In genomic region chr3:133578548-133579191, GRCh38 we compare ENCODE assay signal across 8 cellular contexts. TPM values are rescaled to one million over a fixed set of nuclear protein-coding genes. Genes with fewer than 3 reads are reported as not detected.
DNase-seq lines count a peak whose midpoint lies in the region; ATAC-seq, FAIRE-seq and TF ChIP-seq lines count a peak whose summit lies in the region.

No MANE protein-coding gene starts in this region.

- H3K9ac ChIP-seq in BLaER1 treated with 17β-estradiol and CSF1 and Interleukin-3, amounts not matched to agents 10 nM and 100 nM = peak overlapping the region in 2 of 11 experiments; percentile 98 to 99; a peak in 4 of 22 replicates
- peak overlapping the region; percentile 3 for H3K9ac ChIP-seq in astrocyte (ENCODE audit: low read length)

- H3K27me3 ChIP-seq in BLaER1 treated with 17β-estradiol and CSF1 and Interleukin-3, amounts not matched to agents 10 nM and 100 nM = no peaks in the 10 kb centered on the region
- no peaks in the 10 kb centered on the region for H3K27me3 ChIP-seq in HL-60 (ENCODE audit: insufficient read depth, poor library complexity, severe bottlenecking)
- H3K27me3 ChIP-seq in astrocyte (ENCODE audit: insufficient read depth, low read length) = no peaks in the 10 kb centered on the region

- ATAC-seq in HG02884 (IDR thresholded peaks at IDR 0.05; ENCODE audit: unreplicated experiment) (no peak), HG03196 (IDR thresholded peaks at IDR 0.05; ENCODE audit: unreplicated experiment) (no peak)

- H4K20me1 ChIP-seq in BLaER1 treated with 17β-estradiol and CSF1 and Interleukin-3, amounts not matched to agents 10 nM and 100 nM = peaks cover 90 to 96% (median 95%) of the 10 kb centered on the region in 11 experiments
- peaks cover 88% of the 10 kb centered on the region for H4K20me1 ChIP-seq in astrocyte (ENCODE audit: insufficient read depth, low read length)

- TF ChIP-seq CTCF in HL-60 (IDR thresholded peaks at IDR 0.05; ENCODE audit: insufficient read depth, low read length) (peak; percentile 20), astrocyte (IDR thresholded peaks at IDR 0.05; ENCODE audit: insufficient read depth, low read depth, low read length) (peak; percentile 65)

- no peak overlapping the region for H3K27ac ChIP-seq in BLaER1 treated with 17β-estradiol and CSF1 and Interleukin-3, amounts not matched to agents 10 nM and 100 nM
- H3K27ac ChIP-seq in HL-60 (replicated peaks) = no peak overlapping the region
- H3K27ac ChIP-seq in astrocyte (ENCODE audit: low read depth, low read length) = no peak overlapping the region

- peaks cover 27% of the 10 kb centered on the region for H3K4me1 Mint-ChIP-seq in astrocyte (ENCODE audit: low read depth, unreplicated experiment)

- H3K27ac Mint-ChIP-seq in astrocyte (ENCODE audit: unreplicated experiment) = peak overlapping the region; percentile 72

- no peak for FAIRE-seq in astrocyte (lab: Jason Lieb, UNC)

- no peaks in the 10 kb centered on the region for H3K27me3 Mint-ChIP-seq in astrocyte (ENCODE audit: low read depth, unreplicated experiment)

- H3K4me3 Mint-ChIP-seq in astrocyte (ENCODE audit: unreplicated experiment) = peak overlapping the region; percentile 81

- H2AFZ ChIP-seq in astrocyte (ENCODE audit: low read depth, low read length) = no peak overlapping the region

- H3K4me3 ChIP-seq in BLaER1 treated with 17β-estradiol and CSF1 and Interleukin-3, amounts not matched to agents 10 nM and 100 nM = peak overlapping the region in 3 of 10 experiments; percentile 10 to 78 (median 71); a peak in 3 of 20 replicates
- H3K4me3 ChIP-seq in HL-60 (replicated peaks; ENCODE audit: insufficient read depth, low read length) = no peak overlapping the region
- H3K4me3 ChIP-seq in astrocyte (ENCODE audit: insufficient read depth, low read depth, low read length) = no peak overlapping the region

- H3K79me2 ChIP-seq in astrocyte (ENCODE audit: insufficient read depth, low read length) = peaks cover 91% of the 10 kb centered on the region

- no peaks in the 10 kb centered on the region for H3K9me3 Mint-ChIP-seq in astrocyte (ENCODE audit: unreplicated experiment)

- peak overlapping the region in 9 of 11 experiments; percentile 24 to 98 (median 86); a peak in 18 of 22 replicates for H3K4me2 ChIP-seq in BLaER1 treated with 17β-estradiol and CSF1 and Interleukin-3, amounts not matched to agents 10 nM and 100 nM
- H3K4me2 ChIP-seq in astrocyte (ENCODE audit: low read length) = peak overlapping the region; percentile 55

- DNase-seq in HL-60 (ENCODE audit: low read depth in 1 of 2, low spot score in 1 of 2) (peak in 1 of 2 experiments; percentile 6), astrocyte (ENCODE audit: low read depth) (peak; percentile 31), medulla oblongata (ENCODE audit: extremely low spot score) (peak; percentile 27), COR-L47 (lab: John Stamatoyannopoulos, UW) (no peak)
- DNase-seq in activated effector memory CD4-positive, alpha-beta T cell treated with anti-CD3 and anti-CD28 coated beads, Interleukin-2, amount 50 U/mL, for 16 hours = no peak

- no peaks in the 10 kb centered on the region for H3K9me3 ChIP-seq in BLaER1 treated with 17β-estradiol and CSF1 and Interleukin-3, amounts not matched to agents 10 nM and 100 nM (replicated peaks in 1 of 11)
- H3K9me3 ChIP-seq in astrocyte (ENCODE audit: insufficient read depth, low read depth, low read length) = no peaks in the 10 kb centered on the region

- peaks cover 27 to 64% (median 53%) of the 10 kb centered on the region in 10 experiments for H3K4me1 ChIP-seq in BLaER1 treated with 17β-estradiol and CSF1 and Interleukin-3, amounts not matched to agents 10 nM and 100 nM
- H3K4me1 ChIP-seq in astrocyte (ENCODE audit: insufficient read depth, low read length) = peaks cover 16% of the 10 kb centered on the region

- peaks cover 83 to 89% (median 87%) of the 10 kb centered on the region in 11 experiments for H3K36me3 ChIP-seq in BLaER1 treated with 17β-estradiol and CSF1 and Interleukin-3, amounts not matched to agents 10 nM and 100 nM
- peaks cover 49% of the 10 kb centered on the region for H3K36me3 ChIP-seq in astrocyte (ENCODE audit: insufficient read depth, low read length)

- peaks cover 30% of the 10 kb centered on the region for H3K36me3 Mint-ChIP-seq in astrocyte (ENCODE audit: low read depth, unreplicated experiment)

RNA-seq across cellular contexts. Expression of gene CDV3, which starts 5.2 kb away (rescaled TPM):
- total RNA-seq in astrocyte = 290 and 323 TPM in 2 replicates

Comparison
In these comparisons a context has a peak if more than half of its experiments do, and no peak if none do; other contexts are left out.
1. DNase-seq: peak in astrocyte (single experiment) and medulla oblongata (single experiment); none in COR-L47 (single experiment) and activated effector memory CD4-positive, alpha-beta T cell treated with anti-CD3 and anti-CD28 coated beads, Interleukin-2, amount 50 U/mL, for 16 hours (single experiment).